Comparison of ENCODE assay signal across 11 cellular contexts in the genomic region with DNA sequence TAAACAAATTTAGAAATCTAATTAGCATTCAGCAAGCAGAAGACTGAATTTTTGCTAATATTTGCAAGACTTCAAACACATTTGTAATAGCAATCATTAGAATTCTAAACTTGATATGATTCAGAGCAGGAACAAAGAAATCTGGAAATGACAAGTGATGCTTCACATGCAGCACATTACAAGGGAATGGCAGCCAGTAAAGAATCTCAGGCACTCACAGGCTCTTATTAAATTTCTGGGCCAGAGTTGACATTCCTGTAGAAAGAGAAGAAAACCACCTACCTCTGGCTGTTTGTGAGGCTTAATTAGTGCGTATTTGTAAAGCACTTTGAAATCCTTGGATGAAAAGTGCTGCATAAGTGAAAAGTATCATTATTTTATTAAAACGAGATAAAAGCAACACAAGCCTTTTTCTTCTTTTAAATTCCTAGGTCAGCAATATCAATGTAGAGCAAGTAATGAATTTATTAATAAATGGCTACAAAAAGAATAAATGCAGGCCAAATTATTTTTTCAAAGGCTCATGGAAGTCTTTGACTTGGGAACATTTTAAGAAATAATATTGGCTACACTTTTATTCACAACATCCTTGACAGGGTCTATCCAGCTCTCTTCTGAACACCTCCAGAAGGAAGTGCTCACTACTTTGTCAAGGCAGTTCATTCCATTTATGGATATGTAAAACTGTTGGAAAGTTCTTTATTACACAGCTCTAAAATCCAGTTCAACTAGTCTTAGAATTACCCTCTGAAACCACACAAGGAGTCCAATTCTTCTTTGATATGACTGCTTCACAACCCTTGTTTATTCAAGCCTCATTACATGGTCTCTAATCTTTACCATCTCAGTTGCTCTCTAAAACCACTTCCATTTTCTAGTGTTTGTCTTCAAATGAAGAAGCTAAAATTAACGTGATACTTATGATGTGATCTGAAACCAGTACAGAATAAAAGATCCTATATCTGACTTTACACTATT. TPM values are rescaled to one million over a fixed set of nuclear protein-coding genes. Genes with fewer than 3 reads are reported as not detected.
DNase-seq lines count a peak whose midpoint lies in the region; ATAC-seq lines count a peak whose summit lies in the region.
"Had no signal": no experiment of that assay in that cellular context is flagged by ENCODE, and none has a peak within 500 bp of the region (broad histone marks: within the 10 kb centered on the region; RNA-seq: fewer than 3 reads in every experiment).

No MANE protein-coding gene starts in this region.

- peaks cover 13% of the 10 kb centered on the region for H3K79me1 ChIP-seq in trophoblast cell (ENCODE audit: low read length)

- H3K27ac ChIP-seq in trophoblast cell (ENCODE audit: low read depth, low read length), result peak overlapping the region; percentile 95
- H3K27ac ChIP-seq: BLaER1 treated with 17β-estradiol and CSF1 and Interleukin-3, amounts not matched to agents 10 nM and 100 nM; neutrophil had no signal

- no peak overlapping the region for H2BK5ac ChIP-seq in trophoblast cell (ENCODE audit: low read depth, low read length, poor library complexity)

- H3K9me3 ChIP-seq in trophoblast cell (ENCODE audit: insufficient read depth, low read depth, low read length), result no peaks in the 10 kb centered on the region
- H3K9me3 ChIP-seq: BLaER1 treated with 17β-estradiol and CSF1 and Interleukin-3, amounts not matched to agents 10 nM and 100 nM; neutrophil had no signal

- no peak overlapping the region for H3K4me3 ChIP-seq in trophoblast cell (ENCODE audit: low read depth, low read length)
- H3K4me3 ChIP-seq: BLaER1 treated with 17β-estradiol and CSF1 and Interleukin-3, amounts not matched to agents 10 nM and 100 nM had no signal

- H4K12ac ChIP-seq in trophoblast cell (ENCODE audit: low read depth, low read length), result no peak overlapping the region

- no peak overlapping the region for H3K14ac ChIP-seq in trophoblast cell (ENCODE audit: low read length)

- H3K4me1 Mint-ChIP-seq in activated CD4-positive, alpha-beta memory T cell treated with anti-CD3 and anti-CD28 coated beads, Interleukin-2, amount 10 ng/mL, durations not matched to agents 7 days and 5 days, result peaks cover 20% of the 10 kb centered on the region
- H3K4me1 Mint-ChIP-seq in activated CD4-positive, alpha-beta memory T cell treated with anti-CD3 and anti-CD28 coated beads for 36 hours (ENCODE audit: low read depth), result peaks cover 7% of the 10 kb centered on the region

- H2BK120ac ChIP-seq in trophoblast cell (ENCODE audit: insufficient read depth, low read length, poor library complexity), result peak overlapping the region; percentile 72

- no peak overlapping the region for H4K91ac ChIP-seq in trophoblast cell (ENCODE audit: low read depth, low read length)

- H3K4me3 Mint-ChIP-seq in activated CD4-positive, alpha-beta memory T cell treated with anti-CD3 and anti-CD28 coated beads, Interleukin-2, amount 10 ng/mL, durations not matched to agents 7 days and 5 days, result no peak overlapping the region
- H3K4me3 Mint-ChIP-seq in activated CD4-positive, alpha-beta memory T cell treated with anti-CD3 and anti-CD28 coated beads for 36 hours, result no peak overlapping the region

- ATAC-seq in HG02678 (IDR thresholded peaks at IDR 0.05; ENCODE audit: unreplicated experiment), result peak; percentile 84
- ATAC-seq in GM19467 (IDR thresholded peaks at IDR 0.05; ENCODE audit: unreplicated experiment), result no peak
- ATAC-seq in HG02973 (IDR thresholded peaks at IDR 0.05; ENCODE audit: unreplicated experiment), result no peak

- H3K79me2 ChIP-seq in trophoblast cell (ENCODE audit: control insufficient read depth, insufficient read depth, low read length, poor library complexity), result peaks cover 2% of the 10 kb centered on the region

- WGBS in trophoblast cell (ENCODE audit: extremely low coverage, insufficient coverage, insufficient read length), result no CpG with 5 or more reads among the region's 3 CpGs

- no peak overlapping the region for H3K9ac ChIP-seq in trophoblast cell (ENCODE audit: low read length)
- H3K9ac ChIP-seq: BLaER1 treated with 17β-estradiol and CSF1 and Interleukin-3, amounts not matched to agents 10 nM and 100 nM had no signal

- POLR2A ChIA-PET in activated CD4-positive, alpha-beta memory T cell treated with anti-CD3 and anti-CD28 coated beads, Interleukin-2, amount 10 ng/mL, durations not matched to agents 7 days and 5 days (lab: Charles Lee), result interaction anchor here (0.8 to 2.2 kb wide), 6 partner anchors 10 to 148 kb away, joined by 3 to 22 read pairs (median 6); partner anchors contain the start of genes KIFAP3, METTL18 and SCYL3
- POLR2A ChIA-PET in activated CD4-positive, alpha-beta memory T cell treated with anti-CD3 and anti-CD28 coated beads for 36 hours (lab: Charles Lee), result no interaction called here

- CTCF ChIA-PET in activated CD4-positive, alpha-beta memory T cell treated with anti-CD3 and anti-CD28 coated beads, Interleukin-2, amount 10 ng/mL, durations not matched to agents 7 days and 5 days (lab: Charles Lee), result interaction anchor here (1.1 kb wide), 1 partner anchor 17 kb away, joined by 3 read pairs; no protein-coding TSS in a partner anchor
- CTCF ChIA-PET in activated CD4-positive, alpha-beta memory T cell treated with anti-CD3 and anti-CD28 coated beads for 36 hours (lab: Charles Lee), result no interaction called here

- H3K4ac ChIP-seq in trophoblast cell (ENCODE audit: low read depth, low read length), result no peak overlapping the region

- no peak overlapping the region for H3K23ac ChIP-seq in trophoblast cell (ENCODE audit: low read length)

- peak overlapping the region; percentile 64 for H3K27ac Mint-ChIP-seq in activated CD4-positive, alpha-beta memory T cell treated with anti-CD3 and anti-CD28 coated beads, Interleukin-2, amount 10 ng/mL, durations not matched to agents 7 days and 5 days
- H3K27ac Mint-ChIP-seq in activated CD4-positive, alpha-beta memory T cell treated with anti-CD3 and anti-CD28 coated beads for 36 hours, result no peak overlapping the region

- no peak overlapping the region for H2BK12ac ChIP-seq in trophoblast cell (ENCODE audit: low read length)

- DNase-seq in activated CD4-positive, alpha-beta memory T cell treated with anti-CD3 and anti-CD28 coated beads, Interleukin-2, amount 10 ng/mL, durations not matched to agents 7 days and 5 days, result no peak
- no peak for DNase-seq in activated CD4-positive, alpha-beta memory T cell treated with anti-CD3 and anti-CD28 coated beads for 36 hours
- DNase-seq in OCI-M1 (lab: John Stamatoyannopoulos, UW) (peak; percentile 60), trophoblast cell (peak; percentile 12 to 62), 8988T (no peak)
- DNase-seq: anterior cingulate cortex had no signal

- no peak overlapping the region for H2AFZ ChIP-seq in trophoblast cell (ENCODE audit: insufficient read depth, low read length, poor library complexity)

- H3K9me3 Mint-ChIP-seq in activated CD4-positive, alpha-beta memory T cell treated with anti-CD3 and anti-CD28 coated beads, Interleukin-2, amount 10 ng/mL, durations not matched to agents 7 days and 5 days, result no peaks in the 10 kb centered on the region
- no peaks in the 10 kb centered on the region for H3K9me3 Mint-ChIP-seq in activated CD4-positive, alpha-beta memory T cell treated with anti-CD3 and anti-CD28 coated beads for 36 hours

- no peaks in the 10 kb centered on the region for H3K36me3 ChIP-seq in trophoblast cell (ENCODE audit: control insufficient read depth in 1 of 2, insufficient read depth in 2 of 2, low read length in 2 of 2)
- H3K36me3 ChIP-seq: BLaER1 treated with 17β-estradiol and CSF1 and Interleukin-3, amounts not matched to agents 10 nM and 100 nM; neutrophil had no signal

- H3K4me1 ChIP-seq in trophoblast cell (ENCODE audit: control insufficient read depth in 1 of 2, insufficient read depth in 2 of 2, low read length in 2 of 2), result peaks cover 0 to under 1% of the 10 kb centered on the region in 2 experiments
- H3K4me1 ChIP-seq: BLaER1 treated with 17β-estradiol and CSF1 and Interleukin-3, amounts not matched to agents 10 nM and 100 nM had no signal

- peak overlapping the region; percentile 16 for H3K4me2 ChIP-seq in trophoblast cell (ENCODE audit: low read length)
- H3K4me2 ChIP-seq: BLaER1 treated with 17β-estradiol and CSF1 and Interleukin-3, amounts not matched to agents 10 nM and 100 nM had no signal

- intact Hi-C loops in activated CD4-positive, alpha-beta memory T cell treated with anti-CD3 and anti-CD28 coated beads for 36 hours (cut with micrococcal nuclease), result loop anchor here (5.0 kb wide), 2 partner anchors 147 to 532 kb away; partner anchors contain the start of gene KIFAP3

- no peaks in the 10 kb centered on the region for H3K27me3 ChIP-seq in trophoblast cell (ENCODE audit: insufficient read depth, low read length)
- H3K27me3 ChIP-seq: BLaER1 treated with 17β-estradiol and CSF1 and Interleukin-3, amounts not matched to agents 10 nM and 100 nM; neutrophil had no signal

- no peak overlapping the region for H3K18ac ChIP-seq in trophoblast cell (ENCODE audit: low read length)

- H2AK5ac ChIP-seq in trophoblast cell (ENCODE audit: low read length), result no peak overlapping the region

- peaks cover 4% of the 10 kb centered on the region for H3K36me3 Mint-ChIP-seq in activated CD4-positive, alpha-beta memory T cell treated with anti-CD3 and anti-CD28 coated beads, Interleukin-2, amount 10 ng/mL, durations not matched to agents 7 days and 5 days (ENCODE audit: low read depth)
- H3K36me3 Mint-ChIP-seq in activated CD4-positive, alpha-beta memory T cell treated with anti-CD3 and anti-CD28 coated beads for 36 hours, result no peaks in the 10 kb centered on the region

- H4K8ac ChIP-seq in trophoblast cell (ENCODE audit: low read depth, low read length), result no peak overlapping the region

- H3K27me3 Mint-ChIP-seq in activated CD4-positive, alpha-beta memory T cell treated with anti-CD3 and anti-CD28 coated beads, Interleukin-2, amount 10 ng/mL, durations not matched to agents 7 days and 5 days, result no peaks in the 10 kb centered on the region
- H3K27me3 Mint-ChIP-seq in activated CD4-positive, alpha-beta memory T cell treated with anti-CD3 and anti-CD28 coated beads for 36 hours, result no peaks in the 10 kb centered on the region

RNA-seq across cellular contexts. Expression of gene SCYL3, which starts 32.1 kb away (rescaled TPM):
- total RNA-seq in activated CD4-positive, alpha-beta memory T cell treated with anti-CD3 and anti-CD28 coated beads, Interleukin-2, amount 10 ng/mL, durations not matched to agents 7 days and 5 days, result 10 to 100 TPM; 16.1 to 16.8 TPM
- total RNA-seq in activated CD4-positive, alpha-beta memory T cell treated with anti-CD3 and anti-CD28 coated beads for 36 hours, result 10 to 100 TPM; 11.1 to 12.4 TPM
- polyA plus RNA-seq in trophoblast cell (2013), result 13.1 and 13.4 TPM in 2 replicates

Comparison
In these comparisons a context has a peak if more than half of its experiments do, and no peak if none do; other contexts are left out.
1. DNase-seq: peak in OCI-M1 (single experiment) and trophoblast cell (2 of 2); none in activated CD4-positive, alpha-beta memory T cell treated with anti-CD3 and anti-CD28 coated beads, Interleukin-2, amount 10 ng/mL, durations not matched to agents 7 days and 5 days (single experiment), activated CD4-positive, alpha-beta memory T cell treated with anti-CD3 and anti-CD28 coated beads for 36 hours (single experiment) and 8988T (single experiment).